In genomic region chr4:5788144-5788543, GRCh38 we compare ENCODE assay signal across 18 cellular contexts.
"Had no signal": no experiment of that assay in that cellular context is flagged by ENCODE, and none has a peak within 500 bp of the region (broad histone marks: within the 10 kb centered on the region; RNA-seq: fewer than 3 reads in every experiment).

No MANE protein-coding gene starts in this region.

- H3K36me3 Mint-ChIP-seq: activated naive CD4-positive, alpha-beta T cell treated with anti-CD3 and anti-CD28 coated beads, Interleukin-2, amount 10 ng/mL, durations not matched to agents 7 days and 5 days; naive thymus-derived CD4-positive, alpha-beta T cell had no signal

- H3K27me3 Mint-ChIP-seq: activated CD4-positive, alpha-beta T cell treated with anti-CD3 and anti-CD28 coated beads, Interleukin-2, amount 10 ng/mL, durations not matched to agents 7 days and 5 days; activated naive CD4-positive, alpha-beta T cell treated with anti-CD3 and anti-CD28 coated beads, Interleukin-2, amount 10 ng/mL, durations not matched to agents 7 days and 5 days had no signal

- H3K4me3 Mint-ChIP-seq: activated CD4-positive, alpha-beta T cell treated with anti-CD3 and anti-CD28 coated beads, Interleukin-2, amount 10 ng/mL, durations not matched to agents 7 days and 5 days; activated CD8-positive, alpha-beta T cell treated with anti-CD3 and anti-CD28 coated beads, Interleukin-2, amount 10 ng/mL, durations not matched to agents 7 days and 5 days; activated naive CD4-positive, alpha-beta T cell treated with anti-CD3 and anti-CD28 coated beads, Interleukin-2, amount 10 ng/mL, durations not matched to agents 7 days and 5 days; naive thymus-derived CD4-positive, alpha-beta T cell; neural crest cell had no signal

- H3K27ac Mint-ChIP-seq: activated CD4-positive, alpha-beta T cell treated with anti-CD3 and anti-CD28 coated beads, Interleukin-2, amount 10 ng/mL, durations not matched to agents 7 days and 5 days; activated CD8-positive, alpha-beta T cell treated with anti-CD3 and anti-CD28 coated beads, Interleukin-2, amount 10 ng/mL, durations not matched to agents 7 days and 5 days; activated naive CD4-positive, alpha-beta T cell treated with anti-CD3 and anti-CD28 coated beads, Interleukin-2, amount 10 ng/mL, durations not matched to agents 7 days and 5 days; naive thymus-derived CD4-positive, alpha-beta T cell had no signal

- H3K9me3 Mint-ChIP-seq: activated CD4-positive, alpha-beta T cell treated with anti-CD3 and anti-CD28 coated beads, Interleukin-2, amount 10 ng/mL, durations not matched to agents 7 days and 5 days; activated naive CD4-positive, alpha-beta T cell treated with anti-CD3 and anti-CD28 coated beads, Interleukin-2, amount 10 ng/mL, durations not matched to agents 7 days and 5 days; neural crest cell had no signal

- ATAC-seq: activated CD8-positive, alpha-beta T cell treated with anti-CD3 and anti-CD28 coated beads, Interleukin-2, amount 10 ng/mL, durations not matched to agents 7 days and 5 days; heart left ventricle; left colon; naive thymus-derived CD4-positive, alpha-beta T cell; stimulated activated naive CD8-positive, alpha-beta T cell treated with anti-CD3 and anti-CD28 coated beads, Interleukin-15, Interleukin-2, amounts not matched to agents 100 U/mL and 50 U/mL, for 24 hours had no signal

- H3K4me1 Mint-ChIP-seq: activated CD4-positive, alpha-beta T cell treated with anti-CD3 and anti-CD28 coated beads, Interleukin-2, amount 10 ng/mL, durations not matched to agents 7 days and 5 days; activated naive CD4-positive, alpha-beta T cell treated with anti-CD3 and anti-CD28 coated beads, Interleukin-2, amount 10 ng/mL, durations not matched to agents 7 days and 5 days had no signal

- DNase-seq: activated CD4-positive, alpha-beta T cell treated with anti-CD3 and anti-CD28 coated beads, Interleukin-2, amount 10 ng/mL, durations not matched to agents 7 days and 5 days; activated CD4-positive, CD25-positive, alpha-beta regulatory T cell treated with anti-CD3 and anti-CD28 coated beads, Interleukin-2, amount 50 U/mL, for 72 hours; activated CD8-positive, alpha-beta T cell treated with anti-CD3 and anti-CD28 coated beads, Interleukin-2, amount 10 ng/mL, durations not matched to agents 7 days and 5 days; activated effector memory CD4-positive, alpha-beta T cell treated with anti-CD3 and anti-CD28 coated beads, Interleukin-2, amount 50 U/mL, for 16 hours; activated naive CD4-positive, alpha-beta T cell treated with anti-CD3 and anti-CD28 coated beads, Interleukin-2, amount 10 ng/mL, durations not matched to agents 7 days and 5 days; amygdala; cortex of kidney; left colon; naive thymus-derived CD4-positive, alpha-beta T cell; occipital lobe; posterior cingulate gyrus; spleen; stimulated activated CD4-positive, alpha-beta T cell treated with anti-CD3 and anti-CD28 coated beads, Interleukin-4, amount 100 ng/mL, for 24 hours; stimulated activated naive CD8-positive, alpha-beta T cell treated with anti-CD3 and anti-CD28 coated beads, Interleukin-15, Interleukin-2, amounts not matched to agents 100 U/mL and 50 U/mL, for 24 hours; T-helper 2 cell; WERI-Rb-1 had no signal
